In the genomic region with DNA sequence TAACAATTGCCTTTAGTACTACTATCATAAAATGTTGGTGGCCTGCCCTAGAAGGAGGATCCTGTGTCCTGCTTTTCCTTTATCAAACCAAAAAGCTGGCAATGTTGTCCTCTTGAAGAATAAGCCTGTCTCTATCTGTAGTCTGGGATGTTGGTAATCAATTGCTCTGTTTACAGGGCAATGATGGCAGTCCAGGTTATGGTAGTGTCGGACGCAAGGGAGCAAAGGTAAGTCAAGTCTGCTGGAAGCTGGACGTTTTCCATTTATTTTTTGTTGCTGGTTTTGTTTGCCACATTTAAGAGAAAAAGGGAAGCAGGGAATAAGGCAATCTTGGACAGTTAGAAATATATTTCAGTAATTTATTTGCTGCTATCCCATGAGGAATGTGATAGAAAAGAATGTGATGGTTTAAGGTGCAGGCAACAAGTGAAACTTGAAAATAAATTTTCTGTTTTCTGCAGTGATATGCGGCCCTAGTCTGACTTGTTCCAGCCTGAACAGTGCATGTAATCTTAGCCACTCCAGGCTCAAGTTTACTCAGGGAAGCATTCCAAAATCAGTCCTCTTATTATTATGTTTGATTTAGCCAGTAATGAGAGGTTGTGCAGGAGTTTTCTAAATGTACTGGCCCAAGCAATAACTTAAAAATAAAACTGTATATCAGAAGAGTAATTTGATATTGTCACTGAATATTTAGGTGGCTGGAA, we compare ENCODE assay signal across 21 cellular contexts.
DNase-seq lines count a peak whose midpoint lies in the region; ATAC-seq, FAIRE-seq and TF ChIP-seq lines count a peak whose summit lies in the region.
"Had no signal": no experiment of that assay in that cellular context is flagged by ENCODE, and none has a peak within 500 bp of the region (broad histone marks: within the 10 kb centered on the region; RNA-seq: fewer than 3 reads in every experiment).

No MANE protein-coding gene starts in this region.

- peaks cover 10% of the 10 kb centered on the region for H3K4me1 Mint-ChIP-seq in mesothelial cell of epicardium
- H3K4me1 Mint-ChIP-seq in activated CD8-positive, alpha-beta memory T cell treated with anti-CD3 and anti-CD28 coated beads, Interleukin-2, amount 10 ng/mL, durations not matched to agents 7 days and 5 days: no peaks in the 10 kb centered on the region
- H3K4me1 Mint-ChIP-seq: B cell, H9, IgD-negative memory B cell had no signal

- H4K20me1 ChIP-seq in HepG2 (ENCODE audit: insufficient read depth, low read length): no peaks in the 10 kb centered on the region
- H4K20me1 ChIP-seq: BLaER1 treated with 17β-estradiol and CSF1 and Interleukin-3, amounts not matched to agents 10 nM and 100 nM had no signal

- H3K4me3 ChIP-seq in liver (ENCODE audit: low read depth in 1 of 3, low read length in 3 of 3) (no peak overlapping the region), HepG2 (replicated peaks in 1 of 3; ENCODE audit: insufficient read depth in 1 of 3, low read depth in 2 of 3, low read length in 3 of 3) (no peak overlapping the region), fibroblast of the aortic adventitia (ENCODE audit: low read depth, low read length) (no peak overlapping the region)
- H3K4me3 ChIP-seq: BLaER1 treated with 17β-estradiol and CSF1 and Interleukin-3, amounts not matched to agents 10 nM and 100 nM; GM12878 had no signal

- POLR2A ChIA-PET in HepG2 (lab: Yijun Ruan, JAX): no interaction called here

- no TSS peak for BruUV-seq in HepG2 (replicated peaks; lab: Mats Ljungman, UMichigan)

- H3K79me2 ChIP-seq in HepG2 (ENCODE audit: insufficient read depth, low read length): no peaks in the 10 kb centered on the region

- FAIRE-seq in HepG2 (lab: Jason Lieb, UNC): no peak
- FAIRE-seq in D721Med (lab: Jason Lieb, UNC): no peak
- FAIRE-seq: GM12878, GM19239, H1, HTR-8/SVneo had no signal

- H3K27ac ChIP-seq in liver (ENCODE audit: low read depth in 1 of 2, low read length in 2 of 2) (no peak overlapping the region), HepG2 (ENCODE audit: extremely low read length, insufficient read depth, low read length) (no peak overlapping the region)
- H3K27ac ChIP-seq: BLaER1 treated with 17β-estradiol and CSF1 and Interleukin-3, amounts not matched to agents 10 nM and 100 nM had no signal

- TF ChIP-seq RAD21 in liver (IDR thresholded peaks at IDR 0.05): no peak
- TF ChIP-seq RAD21 in HepG2 (CRISPR knock-in tag; IDR thresholded peaks at IDR 0.05): no peak

- H3K27ac Mint-ChIP-seq in mesothelial cell of epicardium: peak overlapping the region; percentile 23
- H3K27ac Mint-ChIP-seq in activated CD8-positive, alpha-beta memory T cell treated with anti-CD3 and anti-CD28 coated beads, Interleukin-2, amount 10 ng/mL, durations not matched to agents 7 days and 5 days: no peak overlapping the region
- H3K27ac Mint-ChIP-seq: B cell; CD8-positive, alpha-beta T cell; H9; IgD-negative memory B cell had no signal

- DNase-seq in HepG2 (ENCODE audit: low spot score) (no peak), fibroblast of the aortic adventitia (ENCODE audit: low read depth) (peak; percentile 48), mesothelial cell of epicardium (ENCODE audit: low spot score in 2 of 2, unreplicated experiment in 2 of 2) (no peak), amygdala (lab: John Stamatoyannopoulos, UW) (no peak), D721Med (ENCODE audit: insufficient read length, low spot score) (no peak)
- no peak for DNase-seq in activated CD8-positive, alpha-beta memory T cell treated with anti-CD3 and anti-CD28 coated beads, Interleukin-2, amount 10 ng/mL, durations not matched to agents 7 days and 5 days
- DNase-seq: Calu3; CD8-positive, alpha-beta T cell; DMS 273 treated with DMSO at 0.1 percent for 48 hours; DMS53; DND-41; EL; H9 had no signal

- no peaks in the 10 kb centered on the region for H3K27me3 Mint-ChIP-seq in mesothelial cell of epicardium (ENCODE audit: low read depth)
- peaks cover 3% of the 10 kb centered on the region for H3K27me3 Mint-ChIP-seq in activated CD8-positive, alpha-beta memory T cell treated with anti-CD3 and anti-CD28 coated beads, Interleukin-2, amount 10 ng/mL, durations not matched to agents 7 days and 5 days

- H3K9ac ChIP-seq in liver (ENCODE audit: low read depth in 1 of 2, low read length in 2 of 2) (no peak overlapping the region), HepG2 (ENCODE audit: insufficient read depth, low read depth, low read length) (no peak overlapping the region)
- H3K9ac ChIP-seq: BLaER1 treated with 17β-estradiol and CSF1 and Interleukin-3, amounts not matched to agents 10 nM and 100 nM had no signal

- H2AFZ ChIP-seq in HepG2 (ENCODE audit: low read length): no peak overlapping the region

- no peak for ATAC-seq in HepG2
- ATAC-seq in activated CD8-positive, alpha-beta memory T cell treated with anti-CD3 and anti-CD28 coated beads, Interleukin-2, amount 10 ng/mL, durations not matched to agents 7 days and 5 days: no peak
- ATAC-seq: CD8-positive, alpha-beta T cell; GM12878 had no signal

- no peak overlapping the region for H3K4me3 Mint-ChIP-seq in mesothelial cell of epicardium
- H3K4me3 Mint-ChIP-seq in activated CD8-positive, alpha-beta memory T cell treated with anti-CD3 and anti-CD28 coated beads, Interleukin-2, amount 10 ng/mL, durations not matched to agents 7 days and 5 days: no peak overlapping the region
- H3K4me3 Mint-ChIP-seq: B cell; CD8-positive, alpha-beta T cell; H9; IgD-negative memory B cell had no signal

- intact Hi-C loops in HepG2 (cut with micrococcal nuclease; ENCODE audit: unreplicated experiment): no loop called here

- WGBS in liver: 32% methylated on average over 4 of the region's 4 CpGs
- WGBS in HepG2 (ENCODE audit: low lambda C conversion rate): 13% methylated on average over 4 of the region's 4 CpGs

- H3K36me3 Mint-ChIP-seq in mesothelial cell of epicardium: no peaks in the 10 kb centered on the region
- no peaks in the 10 kb centered on the region for H3K36me3 Mint-ChIP-seq in activated CD8-positive, alpha-beta memory T cell treated with anti-CD3 and anti-CD28 coated beads, Interleukin-2, amount 10 ng/mL, durations not matched to agents 7 days and 5 days
- H3K36me3 Mint-ChIP-seq: CD8-positive, alpha-beta T cell; IgD-negative memory B cell had no signal

- H3K4me1 ChIP-seq in liver (ENCODE audit: control insufficient read depth in 4 of 4, insufficient read depth in 4 of 4, low read length in 3 of 4): peaks cover 0 to 14% (median 9%) of the 10 kb centered on the region in 4 donors
- H3K4me1 ChIP-seq in HepG2 (ENCODE audit: insufficient read depth, low read length): no peaks in the 10 kb centered on the region
- H3K4me1 ChIP-seq: BLaER1 treated with 17β-estradiol and CSF1 and Interleukin-3, amounts not matched to agents 10 nM and 100 nM had no signal

- no peak for TF ChIP-seq POLR2A in HepG2 (IDR thresholded peaks at IDR 0.05; ENCODE audit: insufficient read depth in 1 of 2, low read depth in 2 of 2, low read length in 2 of 2)

- H3K36me3 ChIP-seq in liver (ENCODE audit: control insufficient read depth in 4 of 4, insufficient read depth in 3 of 4, low read depth in 1 of 4, low read length in 3 of 4): no peaks in the 10 kb centered on the region
- H3K36me3 ChIP-seq in HepG2 (replicated peaks in 1 of 2; ENCODE audit: control insufficient read depth in 1 of 2, insufficient read depth in 2 of 2, low read length in 2 of 2): no peaks in the 10 kb centered on the region
- H3K36me3 ChIP-seq: BLaER1 treated with 17β-estradiol and CSF1 and Interleukin-3, amounts not matched to agents 10 nM and 100 nM had no signal

- TF ChIP-seq EP300 in HepG2 (IDR thresholded peaks at IDR 0.05; ENCODE audit: low read depth in 2 of 2, low read length in 2 of 2): no peak
- TF ChIP-seq EP300 in HepG2 (CRISPR knock-in tag; IDR thresholded peaks at IDR 0.05; ENCODE audit: borderline replicate concordance): no peak

- H3K9me3 Mint-ChIP-seq in mesothelial cell of epicardium: no peaks in the 10 kb centered on the region
- H3K9me3 Mint-ChIP-seq in activated CD8-positive, alpha-beta memory T cell treated with anti-CD3 and anti-CD28 coated beads, Interleukin-2, amount 10 ng/mL, durations not matched to agents 7 days and 5 days (ENCODE audit: low read depth): no peaks in the 10 kb centered on the region
- H3K9me3 Mint-ChIP-seq: CD8-positive, alpha-beta T cell; H9 had no signal

- TF ChIP-seq CTCF in liver (IDR thresholded peaks at IDR 0.05; ENCODE audit: low read depth, low read length, missing input control) (no peak), HepG2 (CRISPR knock-in tag; IDR thresholded peaks at IDR 0.05) (no peak), fibroblast of the aortic adventitia (IDR thresholded peaks at IDR 0.05; ENCODE audit: insufficient read depth, low read length) (no peak), mesothelial cell of epicardium (IDR thresholded peaks at IDR 0.05; ENCODE audit: unreplicated experiment) (no peak), D721Med (IDR thresholded peaks at IDR 0.05; ENCODE audit: insufficient read depth, missing control alignments) (no peak)

- in situ Hi-C loops in HepG2 (cut with HindIII; ENCODE audit: extremely low pct_ligation_motif_present, low pct_unique_long_range_greater_than_20kb): no loop called here

- H3K9me3 ChIP-seq in liver (ENCODE audit: control insufficient read depth in 4 of 4, low read length in 3 of 4) (no peaks in the 10 kb centered on the region), HepG2 (ENCODE audit: low read length) (no peaks in the 10 kb centered on the region)

- H3K27me3 ChIP-seq in liver (ENCODE audit: control insufficient read depth in 4 of 4, insufficient read depth in 4 of 4, low read length in 3 of 4): no peaks in the 10 kb centered on the region
- 0 out of 5 replicates have a peak, but pooled peaks cover 0 to 8% of the 10 kb centered on the region in 2 experiments for H3K27me3 ChIP-seq in HepG2 (ENCODE audit: control insufficient read depth in 1 of 2, insufficient read depth in 2 of 2, low read length in 2 of 2)
- H3K27me3 ChIP-seq: BLaER1 treated with 17β-estradiol and CSF1 and Interleukin-3, amounts not matched to agents 10 nM and 100 nM had no signal

- no peak overlapping the region for H3K4me2 ChIP-seq in HepG2 (ENCODE audit: low read depth, low read length)
- H3K4me2 ChIP-seq: BLaER1 treated with 17β-estradiol and CSF1 and Interleukin-3, amounts not matched to agents 10 nM and 100 nM had no signal

- CTCF ChIA-PET in HepG2 (lab: Yijun Ruan, JAX; ENCODE audit: low intra/inter-chr PET ratio, low total read pairs): no interaction called here
- CTCF ChIA-PET in activated CD8-positive, alpha-beta memory T cell treated with anti-CD3 and anti-CD28 coated beads, Interleukin-2, amount 10 ng/mL, durations not matched to agents 7 days and 5 days (lab: Charles Lee): no interaction called here

TF ChIP-seq in HepG2, 621 proteins besides CTCF, POLR2A, EP300 and RAD21 (continues in another document):
- TF ChIP-seq ZFY (CRISPR knock-in tag; IDR thresholded peaks at IDR 0.05) (no peak), ZNF605 (CRISPR knock-in tag; IDR thresholded peaks at IDR 0.05) (no peak), HOXA3 (CRISPR knock-in tag; IDR thresholded peaks at IDR 0.05) (no peak), ASH2L (IDR thresholded peaks at IDR 0.05; ENCODE audit: insufficient read length, low read depth, low read length) (no peak), ZNF12 (CRISPR knock-in tag; IDR thresholded peaks at IDR 0.05) (no peak), SRY (CRISPR knock-in tag; IDR thresholded peaks at IDR 0.05) (no peak), GTF2F1 (IDR thresholded peaks at IDR 0.05; ENCODE audit: low read length) (no peak), STAT5B (CRISPR knock-in tag; IDR thresholded peaks at IDR 0.05) (no peak), SNRNP70 (IDR thresholded peaks at IDR 0.05; ENCODE audit: low read depth, low read length) (no peak)
